ENCODE assay signal across 8 cellular contexts in the genomic region with DNA sequence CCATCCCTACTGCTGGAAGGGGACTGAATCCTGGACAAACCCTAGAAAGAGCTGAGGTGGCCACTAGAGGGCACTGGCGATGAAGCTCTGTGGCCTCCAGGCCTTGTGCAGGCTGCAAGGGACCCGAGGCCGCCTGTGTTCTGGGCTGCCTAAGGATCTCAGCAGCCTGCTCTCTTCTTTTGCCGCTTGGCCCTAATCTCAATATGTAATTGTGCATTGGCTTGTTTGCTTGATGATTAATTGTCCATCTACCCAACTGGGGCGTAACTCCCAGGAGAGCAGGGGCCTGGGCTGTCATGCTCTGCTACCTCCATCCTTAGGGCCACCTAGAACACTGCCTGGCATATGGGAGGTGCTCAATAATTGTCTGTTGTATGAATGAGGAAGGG.
DNase-seq lines count a peak whose midpoint lies in the region; ATAC-seq and TF ChIP-seq lines count a peak whose summit lies in the region.

No MANE protein-coding gene starts in this region.

- H3K4me2 ChIP-seq in osteoblast (ENCODE audit: insufficient read depth, low read length): no peak overlapping the region

- H3K4me1 ChIP-seq in osteoblast (ENCODE audit: insufficient read depth, low read length) (no peaks in the 10 kb centered on the region), testis (no peaks in the 10 kb centered on the region)

- H4K20me1 ChIP-seq in osteoblast (ENCODE audit: insufficient read depth, low read length): no peaks in the 10 kb centered on the region

- H3K27ac ChIP-seq in osteoblast (ENCODE audit: low read depth, low read length): no peak overlapping the region
- no peak overlapping the region for H3K27ac ChIP-seq in testis

- intact Hi-C loops in testis (cut with DNase I; ENCODE audit: low total_unique reads): loop anchor here (5.0 kb wide), 1 partner anchor 85 kb away; no protein-coding TSS in a partner anchor

- H3K36me3 ChIP-seq in osteoblast (ENCODE audit: insufficient read depth, low read length) (no peaks in the 10 kb centered on the region), testis (ENCODE audit: low read depth, missing control alignments) (no peaks in the 10 kb centered on the region)

- no peaks in the 10 kb centered on the region for H3K79me2 ChIP-seq in osteoblast (ENCODE audit: insufficient read depth, low read length)

- no peaks in the 10 kb centered on the region for H3K27me3 ChIP-seq in osteoblast (ENCODE audit: insufficient read depth, low read length)
- no peaks in the 10 kb centered on the region for H3K27me3 ChIP-seq in testis

- H2AFZ ChIP-seq in osteoblast (ENCODE audit: low read length): no peak overlapping the region

- TF ChIP-seq CTCF in fibroblast of villous mesenchyme (IDR thresholded peaks at IDR 0.05; ENCODE audit: insufficient read depth, low read depth, low read length) (peak; percentile 94), osteoblast (IDR thresholded peaks at IDR 0.05; ENCODE audit: extremely low read depth, low read depth, low read length) (peak; percentile 93), testis (IDR thresholded peaks at IDR 0.05) (peak; percentile 69 to 77 (median 71))

- ATAC-seq in GM21737 (IDR thresholded peaks at IDR 0.05; ENCODE audit: unreplicated experiment): peak; percentile 70

- 40 to 43% methylated on average over 5 of the region's 5 CpGs for WGBS in testis, 2 donors

- DNase-seq in DMS53 (lab: John Stamatoyannopoulos, UW) (peak; percentile 82), LoVo (ENCODE audit: low spot score) (peak; percentile 69), RPMI8226 (peak; percentile 66), fibroblast of villous mesenchyme (ENCODE audit: low read depth) (peak; percentile 82), osteoblast (ENCODE audit: insufficient read length, low spot score, missing footprints) (peak; percentile 98), testis (peak; percentile 92)
- peak; percentile 56 to 60 for DNase-seq in activated T-helper 1 cell treated with anti-CD3 and anti-CD28 coated beads, Interleukin-2, amount 50 U/mL, for 16 hours (ENCODE audit: low read depth in 1 of 2, low spot score in 1 of 2)

- H3K4me3 ChIP-seq in fibroblast of villous mesenchyme (ENCODE audit: low read depth, low read length): no peak overlapping the region
- H3K4me3 ChIP-seq in osteoblast (ENCODE audit: insufficient read depth, low read length): no peak overlapping the region
- no peak overlapping the region for H3K4me3 ChIP-seq in testis

- H3K9me3 ChIP-seq in osteoblast (ENCODE audit: low read depth, low read length): no peaks in the 10 kb centered on the region
- no peaks in the 10 kb centered on the region for H3K9me3 ChIP-seq in testis

- no peak for TF ChIP-seq POLR2A in testis (IDR thresholded peaks at IDR 0.05)
